In genomic region chr13:39512687-39513086, GRCh38 we compare ENCODE assay signal across 25 cellular contexts.
"Had no signal": no experiment of that assay in that cellular context is flagged by ENCODE, and none has a peak within 500 bp of the region (broad histone marks: within the 10 kb centered on the region; RNA-seq: fewer than 3 reads in every experiment).

No MANE protein-coding gene starts in this region.

- ATAC-seq: effector memory CD8-positive, alpha-beta T cell; left lobe of liver; mucosa of descending colon; stimulated activated naive CD8-positive, alpha-beta T cell treated with anti-CD3 and anti-CD28 coated beads, Interleukin-15, Interleukin-2, amounts not matched to agents 100 U/mL and 50 U/mL, for 24 hours had no signal

- H3K4me1 ChIP-seq: prostate gland, uterus had no signal

- H2AFZ ChIP-seq: hepatocyte had no signal

- H3K36me3 ChIP-seq: prostate gland, right atrium auricular region, tibial artery, uterus had no signal

- H3K27me3 ChIP-seq: hepatocyte, right atrium auricular region, tibial artery, uterus had no signal

- H3K4me3 ChIP-seq: hepatocyte, mucosa of descending colon, prostate gland, right atrium auricular region, tibial artery, uterus had no signal

- H3K4me3 Mint-ChIP-seq: activated naive CD8-positive, alpha-beta T cell treated with anti-CD3 and anti-CD28 coated beads for 36 hours; activated T-helper 1 cell treated with anti-CD3 and anti-CD28 coated beads, Interleukin-12 subunit alpha, Interleukin-12 subunit beta, Interleukin-2, Interleukin-4 antibody, amounts not matched to agents 30 ng/mL and 10 ng/mL and 1 ng/mL, durations not matched to agents 14 hours and 24 hours and 36 hours; effector memory CD8-positive, alpha-beta T cell; naive B cell; neural crest cell; T-helper 2 cell treated with Interferon-gamma antibody and Interleukin-4, amounts not matched to agents 5 μg/mL and 100 μg/mL, for 36 hours had no signal

- H3K27me3 Mint-ChIP-seq: naive B cell had no signal

- H3K27ac Mint-ChIP-seq: activated naive CD8-positive, alpha-beta T cell treated with anti-CD3 and anti-CD28 coated beads for 36 hours; activated T-helper 1 cell treated with anti-CD3 and anti-CD28 coated beads, Interleukin-12 subunit alpha, Interleukin-12 subunit beta, Interleukin-2, Interleukin-4 antibody, amounts not matched to agents 30 ng/mL and 10 ng/mL and 1 ng/mL, durations not matched to agents 14 hours and 24 hours and 36 hours; effector memory CD8-positive, alpha-beta T cell; naive B cell; T-helper 2 cell treated with Interferon-gamma antibody and Interleukin-4, amounts not matched to agents 5 μg/mL and 100 μg/mL, for 36 hours had no signal

- FAIRE-seq: kidney, TTC549 had no signal

- H3K36me3 Mint-ChIP-seq: activated naive CD8-positive, alpha-beta T cell treated with anti-CD3 and anti-CD28 coated beads for 36 hours; naive B cell had no signal

- H3K9me3 Mint-ChIP-seq: activated naive CD8-positive, alpha-beta T cell treated with anti-CD3 and anti-CD28 coated beads for 36 hours; activated T-helper 1 cell treated with anti-CD3 and anti-CD28 coated beads, Interleukin-12 subunit alpha, Interleukin-12 subunit beta, Interleukin-2, Interleukin-4 antibody, amounts not matched to agents 30 ng/mL and 10 ng/mL and 1 ng/mL, durations not matched to agents 14 hours and 24 hours and 36 hours; effector memory CD8-positive, alpha-beta T cell; T-helper 2 cell treated with Interferon-gamma antibody and Interleukin-4, amounts not matched to agents 5 μg/mL and 100 μg/mL, for 36 hours had no signal

- H3K4me1 Mint-ChIP-seq: activated naive CD8-positive, alpha-beta T cell treated with anti-CD3 and anti-CD28 coated beads for 36 hours had no signal

- DNase-seq: activated CD4-positive, alpha-beta T cell treated with anti-CD3 and anti-CD28 coated beads, Interleukin-2, amount 50 U/mL, for 48 hours; activated naive CD4-positive, alpha-beta T cell; activated naive CD8-positive, alpha-beta T cell treated with anti-CD3 and anti-CD28 coated beads for 36 hours; activated T-cell treated with anti-CD3 and anti-CD28 coated beads for 4 hours; amniotic stem cell; caudate nucleus; effector memory CD8-positive, alpha-beta T cell; foreskin fibroblast; kidney; mucosa of descending colon; naive B cell; stimulated activated CD4-positive, alpha-beta T cell treated with anti-CD3 and anti-CD28 coated beads, Interleukin-12 subunit alpha, Interleukin-12 subunit beta, amount 100 ng/mL, for 4 hours; stimulated activated CD4-positive, alpha-beta T cell treated with anti-CD3 and anti-CD28 coated beads, Interleukin-1b, Interleukin-23, amount 100 ng/mL, for 48 hours; stimulated activated naive CD8-positive, alpha-beta T cell treated with anti-CD3 and anti-CD28 coated beads, Interleukin-15, Interleukin-2, amounts not matched to agents 100 U/mL and 50 U/mL, for 24 hours; substantia nigra; tibial artery; uterus had no signal

- H3K9me3 ChIP-seq: mucosa of descending colon, prostate gland, right atrium auricular region, tibial artery, uterus had no signal

- H3K4me2 ChIP-seq: hepatocyte had no signal

- H3K27ac ChIP-seq: hepatocyte, prostate gland, right atrium auricular region, tibial artery, uterus had no signal

- H3K79me2 ChIP-seq: hepatocyte had no signal
